ENCODE assay signal across 8 cellular contexts in genomic region chr13:20525144-20525600, GRCh38. TPM values are rescaled to one million over a fixed set of nuclear protein-coding genes. Genes with fewer than 3 reads are reported as not detected.
DNase-seq lines count a peak whose midpoint lies in the region; ATAC-seq and TF ChIP-seq lines count a peak whose summit lies in the region.

No MANE protein-coding gene starts in this region.

- TF ChIP-seq CTCF in GM12864 (IDR thresholded peaks at IDR 0.05; ENCODE audit: low read depth, low read length, missing control alignments) (no peak), kidney epithelial cell (IDR thresholded peaks at IDR 0.05; ENCODE audit: insufficient read depth, low read length, poor library complexity, severe bottlenecking) (no peak)

- ATAC-seq in HG02571 (IDR thresholded peaks at IDR 0.05; ENCODE audit: unreplicated experiment) (peak; percentile 7), GM18873 (IDR thresholded peaks at IDR 0.05; ENCODE audit: low FRiP score, unreplicated experiment) (no peak)

- H3K36me3 ChIP-seq in kidney epithelial cell (ENCODE audit: control insufficient read depth, insufficient read depth, low read length) = no peaks in the 10 kb centered on the region

- H3K27me3 ChIP-seq in kidney epithelial cell (ENCODE audit: control insufficient read depth, insufficient read depth, low read length) = no peaks in the 10 kb centered on the region

- DNase-seq in GM12864 (ENCODE audit: low read depth) = no peak
- peak; percentile 8 for DNase-seq in RPMI7951 (ENCODE audit: low read depth)
- peak; percentile 7 for DNase-seq in central memory CD4-positive, alpha-beta T cell
- DNase-seq in kidney epithelial cell (ENCODE audit: low read depth) = no peak
- peak; percentile 5 to 21 for DNase-seq in stimulated activated CD4-positive, alpha-beta T cell treated with anti-CD3 and anti-CD28 coated beads, Interleukin-12 subunit alpha, Interleukin-12 subunit beta, amount 100 ng/mL, for 24 hours (ENCODE audit: low read depth in 2 of 2)
- DNase-seq in SKM-1 treated with dmso at 0.1 percent for 144 hours (lab: John Stamatoyannopoulos, UW; ENCODE audit: unreplicated experiment) = no peak

- peak overlapping the region; percentile 93 for H3K4me3 ChIP-seq in GM12864 (ENCODE audit: low read depth, low read length)
- peak overlapping the region; percentile 56 for H3K4me3 ChIP-seq in kidney epithelial cell (ENCODE audit: low read depth, low read length)

RNA-seq across cellular contexts. Expression of gene CRYL1, which starts 0.5 kb away (rescaled TPM):
- 11.5 and 13.5 TPM in 2 replicates for total RNA-seq in RPMI7951 (2014; rRNA removed; shearing (Covaris generic))
- 33.2 and 36.4 TPM in 2 replicates for total RNA-seq in kidney epithelial cell

RNA-seq across cellular contexts. Expression of gene IFT88, which starts 41.8 kb away (rescaled TPM):
- 10.9 and 18.9 TPM in 2 replicates for total RNA-seq in RPMI7951 (2014; rRNA removed; shearing (Covaris generic))
- 8.1 and 12.2 TPM in 2 replicates for total RNA-seq in kidney epithelial cell

Comparison
In these comparisons a context has a peak if more than half of its experiments do, and no peak if none do; other contexts are left out.
1. DNase-seq: peak in RPMI7951 (single experiment), central memory CD4-positive, alpha-beta T cell (single experiment) and stimulated activated CD4-positive, alpha-beta T cell treated with anti-CD3 and anti-CD28 coated beads, Interleukin-12 subunit alpha, Interleukin-12 subunit beta, amount 100 ng/mL, for 24 hours (2 of 2); none in GM12864 (single experiment), kidney epithelial cell (single experiment) and SKM-1 treated with dmso at 0.1 percent for 144 hours (single experiment).